10 cellular contexts compared by ENCODE assay signal in the genomic region with DNA sequence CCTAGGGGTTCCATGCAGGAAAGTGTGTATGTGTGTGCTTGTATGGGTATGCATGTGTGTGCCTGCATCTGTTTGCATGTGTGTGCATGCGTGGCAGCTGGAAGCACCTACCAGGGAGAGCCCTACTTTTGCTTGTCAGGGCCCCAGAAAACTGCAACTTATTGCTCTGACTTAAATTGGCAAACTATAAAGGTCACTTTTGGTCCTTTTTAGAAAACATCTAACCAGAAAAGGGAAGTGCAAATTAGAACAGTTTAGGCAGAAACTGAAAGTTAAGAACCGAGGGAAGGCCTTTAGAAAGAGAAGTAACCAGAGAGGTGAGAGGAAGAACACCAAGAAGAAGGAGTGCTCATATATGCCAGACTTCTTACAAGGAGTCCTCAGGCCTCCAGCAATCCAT. TPM values are rescaled to one million over a fixed set of nuclear protein-coding genes. Genes with fewer than 3 reads are reported as not detected.
DNase-seq lines count a peak whose midpoint lies in the region; ATAC-seq and TF ChIP-seq lines count a peak whose summit lies in the region.
"Had no signal": no experiment of that assay in that cellular context is flagged by ENCODE, and none has a peak within 500 bp of the region (broad histone marks: within the 10 kb centered on the region; RNA-seq: fewer than 3 reads in every experiment).

No MANE protein-coding gene starts in this region.

- intact Hi-C loops in left lung (cut with DNase I) (no loop called here), heart right ventricle (cut with DNase I) (no loop called here)

- DNase-seq in left lung, result no peak
- no peak for DNase-seq in ACHN
- DNase-seq in heart right ventricle, result no peak
- DNase-seq in nucleus accumbens (lab: John Stamatoyannopoulos, UW), result no peak
- no peak for DNase-seq in osteocyte (ENCODE audit: extremely low spot score, unreplicated experiment)
- DNase-seq: NCI-H2029 had no signal

- WGBS in heart right ventricle, 2 donors, result 82 to 88% methylated on average over 2 of the region's 2 CpGs

- H3K9me3 ChIP-seq in left lung, result peaks cover 0 to 1% of the 10 kb centered on the region in 2 donors
- peaks cover 0 to under 1% (median 0%) of the 10 kb centered on the region in 11 donors for H3K9me3 ChIP-seq in heart right ventricle

- peaks cover 4% of the 10 kb centered on the region for H3K9me3 Mint-ChIP-seq in osteocyte (ENCODE audit: unreplicated experiment)

- no peaks in the 10 kb centered on the region for H3K36me3 ChIP-seq in left lung
- no peaks in the 10 kb centered on the region for H3K36me3 ChIP-seq in heart right ventricle

- no peak overlapping the region for H3K4me3 ChIP-seq in left lung
- H3K4me3 ChIP-seq in heart right ventricle, result no peak overlapping the region

- H3K27ac ChIP-seq in left lung (no peak overlapping the region), heart right ventricle (no peak overlapping the region)

- H3K27ac Mint-ChIP-seq in osteocyte (ENCODE audit: unreplicated experiment), result no peak overlapping the region

- peaks cover 20% of the 10 kb centered on the region for H3K4me1 Mint-ChIP-seq in osteocyte (ENCODE audit: unreplicated experiment)

- H3K27me3 ChIP-seq in left lung, result no peaks in the 10 kb centered on the region
- H3K27me3 ChIP-seq in heart right ventricle, result no peaks in the 10 kb centered on the region

- H3K4me3 Mint-ChIP-seq in osteocyte (ENCODE audit: unreplicated experiment), result no peak overlapping the region

- ATAC-seq in GM18867 (IDR thresholded peaks at IDR 0.05; ENCODE audit: unreplicated experiment) (peak; percentile 94), GM21825 (IDR thresholded peaks at IDR 0.05; ENCODE audit: unreplicated experiment) (peak; percentile 86), HG03565 (IDR thresholded peaks at IDR 0.05; ENCODE audit: unreplicated experiment) (peak; percentile 88), left lung (peak; percentile 29), heart right ventricle (no peak)

- H3K4me1 ChIP-seq in left lung (no peaks in the 10 kb centered on the region), heart right ventricle (peaks cover 0 to 13% (median 0%) of the 10 kb centered on the region in 9 donors)

- no peaks in the 10 kb centered on the region for H3K36me3 Mint-ChIP-seq in osteocyte (ENCODE audit: unreplicated experiment)

- in situ Hi-C loops in ACHN (cut with HindIII; ENCODE audit: low pct_ligation_motif_present, low pct_unique_long_range_greater_than_20kb, low sequenced_read_pairs), result no loop called here

- TF ChIP-seq CTCF in left lung (IDR thresholded peaks at IDR 0.05), result no peak
- TF ChIP-seq CTCF in heart right ventricle (IDR thresholded peaks at IDR 0.05), result no peak
- no peak for TF ChIP-seq CTCF in osteocyte (IDR thresholded peaks at IDR 0.05)

- peaks cover 2% of the 10 kb centered on the region for H3K27me3 Mint-ChIP-seq in osteocyte (ENCODE audit: unreplicated experiment)

RNA-seq across cellular contexts. Expression of a gene that starts 32.5 kb away (rescaled TPM):
- 1 to 10 TPM in 1 of 2 donors, under 1 TPM in 1; 0.23 to 1.9 TPM for total RNA-seq in left lung
- under 1 TPM in 4 of 10 donors, not detected in 6; 0.09 to 0.49 (median 0.19) TPM for total RNA-seq in heart right ventricle
- polyA plus RNA-seq in heart right ventricle, result under 1 TPM in 1 of 2 donors, not detected in 1; 0.03 TPM
- total RNA-seq in osteocyte, result 0.16 and 0.43 TPM in 2 replicates
- total RNA-seq: cardiac septum had no signal

Comparison
In these comparisons a context has a peak if more than half of its experiments do, and no peak if none do; other contexts are left out.
1. ATAC-seq: peak in GM18867 (single experiment), GM21825 (single experiment), HG03565 (single experiment) and left lung (single experiment); none in heart right ventricle (0 of 8).